ENCODE assay signal across 27 cellular contexts in the genomic region with DNA sequence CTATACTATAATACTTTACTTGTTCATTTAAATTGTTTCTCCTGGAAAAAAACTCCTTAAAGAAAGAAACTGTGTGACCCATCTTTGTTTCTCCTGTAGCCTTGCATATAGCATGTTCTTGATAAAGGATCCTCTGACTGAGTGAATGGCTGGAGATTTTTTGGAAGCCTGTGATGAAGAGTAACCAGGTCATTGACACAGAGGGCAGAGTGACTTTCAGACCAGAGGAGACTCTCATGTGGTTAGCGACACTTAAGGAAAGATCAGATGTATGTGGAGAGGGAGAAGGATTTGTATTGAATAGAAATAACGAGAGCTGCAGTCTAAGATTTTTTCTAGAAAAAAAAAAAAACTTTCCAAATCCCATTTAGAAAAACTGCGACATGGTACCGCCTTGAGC.
"Had no signal": no experiment of that assay in that cellular context is flagged by ENCODE, and none has a peak within 500 bp of the region (broad histone marks: within the 10 kb centered on the region; RNA-seq: fewer than 3 reads in every experiment).

No MANE protein-coding gene starts in this region.

- H3K27me3 ChIP-seq: stomach, suprapubic skin, testis, thyroid gland, tibial nerve, transverse colon, upper lobe of left lung, upper lobe of right lung, uterus, vagina had no signal

- H3K9me3 Mint-ChIP-seq: stimulated activated effector memory CD8-positive, alpha-beta T cell treated with anti-CD3 and anti-CD28 coated beads, Interleukin-12 subunit alpha, Interleukin-12 subunit beta, amount 100 ng/mL, for 72 hours; stimulated activated memory B cell treated with anti-CD40 and anti-IgM and Interleukin-4, amounts not matched to agents 10 μg/mL and 1 μg/mL and 100 μg/mL, for 72 hours; stimulated activated naive B cell treated with anti-CD40 and anti-IgM and Interleukin-4, amounts not matched to agents 10 μg/mL and 1 μg/mL and 100 μg/mL, for 72 hours; stimulated activated naive CD8-positive, alpha-beta T cell treated with anti-CD3 and anti-CD28 coated beads, Interleukin-15, amount 100 ng/mL, for 72 hours; stimulated activated naive CD8-positive, alpha-beta T cell treated with anti-CD3 and anti-CD28 coated beads, Interleukin-15, Interleukin-2, amounts not matched to agents 100 ng/mL and 50 ng/mL, for 24 hours; type B pancreatic cell had no signal

- H3K4me3 Mint-ChIP-seq: stimulated activated effector memory CD8-positive, alpha-beta T cell treated with anti-CD3 and anti-CD28 coated beads, Interleukin-12 subunit alpha, Interleukin-12 subunit beta, amount 100 ng/mL, for 72 hours; stimulated activated memory B cell treated with anti-CD40 and anti-IgM and Interleukin-4, amounts not matched to agents 10 μg/mL and 1 μg/mL and 100 μg/mL, for 72 hours; stimulated activated naive B cell treated with anti-CD40 and anti-IgM and Interleukin-4, amounts not matched to agents 10 μg/mL and 1 μg/mL and 100 μg/mL, for 72 hours; stimulated activated naive CD8-positive, alpha-beta T cell treated with anti-CD3 and anti-CD28 coated beads, Interleukin-15, amount 100 ng/mL, for 72 hours; stimulated activated naive CD8-positive, alpha-beta T cell treated with anti-CD3 and anti-CD28 coated beads, Interleukin-15, Interleukin-2, amounts not matched to agents 100 ng/mL and 50 ng/mL, for 24 hours; type B pancreatic cell had no signal

- H3K27ac Mint-ChIP-seq: stimulated activated effector memory CD8-positive, alpha-beta T cell treated with anti-CD3 and anti-CD28 coated beads, Interleukin-12 subunit alpha, Interleukin-12 subunit beta, amount 100 ng/mL, for 72 hours; stimulated activated memory B cell treated with anti-CD40 and anti-IgM and Interleukin-4, amounts not matched to agents 10 μg/mL and 1 μg/mL and 100 μg/mL, for 72 hours; stimulated activated naive B cell treated with anti-CD40 and anti-IgM and Interleukin-4, amounts not matched to agents 10 μg/mL and 1 μg/mL and 100 μg/mL, for 72 hours; stimulated activated naive CD8-positive, alpha-beta T cell treated with anti-CD3 and anti-CD28 coated beads, Interleukin-15, amount 100 ng/mL, for 72 hours; stimulated activated naive CD8-positive, alpha-beta T cell treated with anti-CD3 and anti-CD28 coated beads, Interleukin-15, Interleukin-2, amounts not matched to agents 100 ng/mL and 50 ng/mL, for 24 hours; type B pancreatic cell had no signal

- H3K4me1 ChIP-seq: testis, uterus had no signal

- ATAC-seq: stimulated activated effector memory CD8-positive, alpha-beta T cell treated with anti-CD3 and anti-CD28 coated beads, Interleukin-12 subunit alpha, Interleukin-12 subunit beta, amount 100 ng/mL, for 72 hours; stimulated activated memory B cell treated with anti-CD40 and anti-IgM and Interleukin-4, amounts not matched to agents 10 μg/mL and 1 μg/mL and 100 μg/mL, for 72 hours; stimulated activated naive B cell treated with anti-CD40 and anti-IgM and Interleukin-4, amounts not matched to agents 10 μg/mL and 1 μg/mL and 100 μg/mL, for 72 hours; stimulated activated naive CD8-positive, alpha-beta T cell treated with anti-CD3 and anti-CD28 coated beads, Interleukin-15, amount 100 ng/mL, for 72 hours; stimulated activated naive CD8-positive, alpha-beta T cell treated with anti-CD3 and anti-CD28 coated beads, Interleukin-15, Interleukin-2, amounts not matched to agents 100 U/mL and 50 U/mL, for 24 hours; upper lobe of right lung had no signal

- DNase-seq: stimulated activated CD4-positive, alpha-beta T cell treated with anti-CD3 and anti-CD28 coated beads, Interleukin-2, amount 100 ng/mL, for 48 hours; stimulated activated CD4-positive, alpha-beta T cell treated with anti-CD3 and anti-CD28 coated beads, Interleukin-4, amount 100 ng/mL, for 1 hour; stimulated activated CD4-positive, alpha-beta T cell treated with anti-CD3 and anti-CD28 coated beads, Interleukin-4, amount 100 ng/mL, for 24 hours; stimulated activated CD4-positive, alpha-beta T cell treated with anti-CD3 and anti-CD28 coated beads, Interleukin-4, amount 100 ng/mL, for 4 hours; stimulated activated CD8-positive, alpha-beta memory T cell treated with anti-CD3 and anti-CD28 coated beads, Interleukin-4, amount 100 ng/mL, for 48 hours; stimulated activated naive B cell treated with anti-CD40 and anti-IgM and Interleukin-4, amounts not matched to agents 10 μg/mL and 1 μg/mL and 100 μg/mL, for 72 hours; stimulated activated naive CD4-positive, alpha-beta T cell; stimulated activated naive CD4-positive, alpha-beta T cell treated with Interleukin-2 at 50 U/mL for 16 hours; stimulated activated naive CD8-positive, alpha-beta T cell treated with anti-CD3 and anti-CD28 coated beads, Interleukin-15, amount 100 ng/mL, for 72 hours; stimulated activated naive CD8-positive, alpha-beta T cell treated with anti-CD3 and anti-CD28 coated beads, Interleukin-15, Interleukin-2, amounts not matched to agents 100 U/mL and 50 U/mL, for 24 hours; stomach; testis; thyroid gland; tibial artery; transverse colon; trophoblast cell; upper lobe of left lung; upper lobe of right lung; uterus had no signal

- H3K27ac ChIP-seq: stomach, suprapubic skin, testis, thoracic aorta, thyroid gland, tibial artery, tibial nerve, transverse colon, upper lobe of left lung, upper lobe of right lung, uterus, vagina had no signal

- H3K4me3 ChIP-seq: stomach, suprapubic skin, testis, thoracic aorta, thyroid gland, tibial artery, tibial nerve, transverse colon, upper lobe of left lung, upper lobe of right lung, uterus, vagina had no signal

- H3K36me3 Mint-ChIP-seq: stimulated activated effector memory CD8-positive, alpha-beta T cell treated with anti-CD3 and anti-CD28 coated beads, Interleukin-12 subunit alpha, Interleukin-12 subunit beta, amount 100 ng/mL, for 72 hours; stimulated activated memory B cell treated with anti-CD40 and anti-IgM and Interleukin-4, amounts not matched to agents 10 μg/mL and 1 μg/mL and 100 μg/mL, for 72 hours; stimulated activated naive B cell treated with anti-CD40 and anti-IgM and Interleukin-4, amounts not matched to agents 10 μg/mL and 1 μg/mL and 100 μg/mL, for 72 hours; type B pancreatic cell had no signal

- H3K36me3 ChIP-seq: stomach, suprapubic skin, thoracic aorta, thyroid gland, tibial artery, tibial nerve, transverse colon, upper lobe of left lung, upper lobe of right lung, uterus, vagina had no signal

- H3K9me3 ChIP-seq: stomach, suprapubic skin, testis, thoracic aorta, thyroid gland, tibial artery, tibial nerve, transverse colon, upper lobe of left lung, upper lobe of right lung, uterus, vagina had no signal
